Comparison of ENCODE assay signal across 9 cellular contexts in genomic region chr17:81142301-81143199, GRCh38. TPM values are rescaled to one million over a fixed set of nuclear protein-coding genes. Genes with fewer than 3 reads are reported as not detected.
DNase-seq lines count a peak whose midpoint lies in the region; ATAC-seq and TF ChIP-seq lines count a peak whose summit lies in the region.
"Had no signal": no experiment of that assay in that cellular context is flagged by ENCODE, and none has a peak within 500 bp of the region (broad histone marks: within the 10 kb centered on the region; RNA-seq: fewer than 3 reads in every experiment).

No MANE protein-coding gene starts in this region.

- H3K27me3 ChIP-seq in MG63 (no peaks in the 10 kb centered on the region), SJCRH30 (no peaks in the 10 kb centered on the region), uterus (no peaks in the 10 kb centered on the region)

- TF ChIP-seq CTCF in uterus (IDR thresholded peaks at IDR 0.05): peak; percentile 52 to 73 (median 64)

- H3K4me3 ChIP-seq in MG63 (no peak overlapping the region), SJCRH30 (peak overlapping the region; percentile 8; the same call in 1 of the 2 replicates), uterus (no peak overlapping the region)

- no peak overlapping the region for H3K27ac Mint-ChIP-seq in activated naive CD4-positive, alpha-beta T cell treated with anti-CD3 and anti-CD28 coated beads, Interleukin-2, amount 10 ng/mL, durations not matched to agents 7 days and 5 days

- no peaks in the 10 kb centered on the region for H3K4me1 Mint-ChIP-seq in activated naive CD4-positive, alpha-beta T cell treated with anti-CD3 and anti-CD28 coated beads, Interleukin-2, amount 10 ng/mL, durations not matched to agents 7 days and 5 days

- CTCF ChIA-PET in activated naive CD4-positive, alpha-beta T cell treated with anti-CD3 and anti-CD28 coated beads, Interleukin-2, amount 10 ng/mL, durations not matched to agents 7 days and 5 days (lab: Charles Lee): interaction anchor here (0.6 to 2.4 kb wide), 9 partner anchors 8 to 342 kb away, joined by 3 to 10 read pairs (median 3); partner anchors contain the start of genes NDUFAF8 and TEPSIN

- H3K36me3 Mint-ChIP-seq in activated naive CD4-positive, alpha-beta T cell treated with anti-CD3 and anti-CD28 coated beads, Interleukin-2, amount 10 ng/mL, durations not matched to agents 7 days and 5 days: no peaks in the 10 kb centered on the region

- H3K9me3 Mint-ChIP-seq in activated naive CD4-positive, alpha-beta T cell treated with anti-CD3 and anti-CD28 coated beads, Interleukin-2, amount 10 ng/mL, durations not matched to agents 7 days and 5 days: peaks cover 17% of the 10 kb centered on the region

- no peak for ATAC-seq in HG02840 (IDR thresholded peaks at IDR 0.05; ENCODE audit: low FRiP score, unreplicated experiment)

- intact Hi-C loops in uterus (cut with DNase I; ENCODE audit: low total_unique reads): no loop called here

- H3K9me3 ChIP-seq in MG63 (no peaks in the 10 kb centered on the region), SJCRH30 (replicated peaks) (peaks cover 4% of the 10 kb centered on the region; the same call in 1 of the 2 replicates), uterus (no peaks in the 10 kb centered on the region)

- H3K4me1 ChIP-seq in SJCRH30 (peaks cover 4% of the 10 kb centered on the region; the same call in 1 of the 2 replicates), uterus (peaks cover 0 to 4% of the 10 kb centered on the region in 2 donors)

- H3K36me3 ChIP-seq in MG63 (no peaks in the 10 kb centered on the region), SJCRH30 (no peaks in the 10 kb centered on the region), uterus (no peaks in the 10 kb centered on the region)

- no peaks in the 10 kb centered on the region for H3K27me3 Mint-ChIP-seq in activated naive CD4-positive, alpha-beta T cell treated with anti-CD3 and anti-CD28 coated beads, Interleukin-2, amount 10 ng/mL, durations not matched to agents 7 days and 5 days

- H3K4me3 Mint-ChIP-seq in activated naive CD4-positive, alpha-beta T cell treated with anti-CD3 and anti-CD28 coated beads, Interleukin-2, amount 10 ng/mL, durations not matched to agents 7 days and 5 days: no peak overlapping the region

- H3K27ac ChIP-seq in SJCRH30 (peak overlapping the region; percentile 14; the same call in 1 of the 2 replicates), uterus (no peak overlapping the region)

- TF ChIP-seq POLR2A in uterus (IDR thresholded peaks at IDR 0.05): no peak

- DNase-seq in DMS53 (lab: John Stamatoyannopoulos, UW) (peak; percentile 92), MG63 (peak; percentile 70), SJCRH30 (peak; percentile 97 to 99), glomerular visceral epithelial cell (ENCODE audit: extremely low spot score) (peak; percentile 79), pons (ENCODE audit: low spot score) (peak; percentile 87), uterus (peak; percentile 65 to 68)
- peak; percentile 80 for DNase-seq in activated naive CD4-positive, alpha-beta T cell treated with anti-CD3 and anti-CD28 coated beads, Interleukin-2, amount 10 ng/mL, durations not matched to agents 7 days and 5 days

RNA-seq across cellular contexts. Expression of gene PVALEF, which starts 22.8 kb away (rescaled TPM):
- not detected in 2 replicates for total RNA-seq in MG63 (2014; rRNA removed; shearing (Covaris generic); ENCODE audit: low replicate concordance)
- 0.43 and 0.61 TPM in 2 replicates for total RNA-seq in SJCRH30 (2014; rRNA removed; shearing (Covaris generic))
- not detected for total RNA-seq in uterus
- total RNA-seq: activated CD8-positive, alpha-beta memory T cell treated with anti-CD3 and anti-CD28 coated beads for 36 hours had no signal

RNA-seq across cellular contexts. Expression of gene AATK, which starts 23.5 kb away (rescaled TPM):
- total RNA-seq in MG63 (2014; rRNA removed; shearing (Covaris generic); ENCODE audit: low replicate concordance): 0.16 TPM in 1 of 2 replicates, not detected in the other
- 24.0 and 24.2 TPM in 2 replicates for total RNA-seq in SJCRH30 (2014; rRNA removed; shearing (Covaris generic))
- 1 to 10 TPM in 2 of 4 donors, under 1 TPM in 2; 0.51 to 5.9 (median 3.0) TPM for total RNA-seq in uterus
